In genomic region chr1:234656981-234657651, GRCh38 we compare ENCODE assay signal across 8 cellular contexts. TPM values are rescaled to one million over a fixed set of nuclear protein-coding genes. Genes with fewer than 3 reads are reported as not detected.
DNase-seq lines count a peak whose midpoint lies in the region; ATAC-seq and TF ChIP-seq lines count a peak whose summit lies in the region.

No MANE protein-coding gene starts in this region.

- no peaks in the 10 kb centered on the region for H3K27me3 ChIP-seq in gastroesophageal sphincter

- peaks cover 0 to 13% (median 0%) of the 10 kb centered on the region in 3 donors for H3K4me1 ChIP-seq in gastroesophageal sphincter

- no peak overlapping the region for H3K27ac ChIP-seq in gastroesophageal sphincter
- peak overlapping the region in 20 of 21 experiments; percentile 64 to 94 (median 82) for H3K27ac ChIP-seq in skin epidermis

- TF ChIP-seq EP300 in gastroesophageal sphincter (IDR thresholded peaks at IDR 0.05), result no peak

- peak; percentile 95 for DNase-seq in EL
- peak; percentile 89 for DNase-seq in HFF-Myc (ENCODE audit: extremely low read depth, low read depth)
- peak; percentile 18 for DNase-seq in SW480 (ENCODE audit: low spot score)
- no peak for DNase-seq in head of caudate nucleus
- DNase-seq in NCI-H1048 (lab: John Stamatoyannopoulos, UW), result no peak

- no peaks in the 10 kb centered on the region for H3K36me3 ChIP-seq in gastroesophageal sphincter

- no peak for TF ChIP-seq POLR2A in gastroesophageal sphincter (IDR thresholded peaks at IDR 0.05)

- H3K4me3 ChIP-seq in HFF-Myc (replicated peaks; ENCODE audit: low read depth, low read length) (no peak overlapping the region), gastroesophageal sphincter (no peak overlapping the region), skin epidermis (peak overlapping the region in 5 of 7 experiments; percentile 13 to 32 (median 14))

- 62 to 63% methylated on average over 5 to 11 of the region's 11 CpGs for WGBS in gastroesophageal sphincter (ENCODE audit: low coverage in 1 of 2), 2 donors

- ATAC-seq in gastroesophageal sphincter, result peak; percentile 53
- no peak for ATAC-seq in HG03521 (IDR thresholded peaks at IDR 0.05; ENCODE audit: unreplicated experiment)

- intact Hi-C loops in head of caudate nucleus (cut with DNase I), result no loop called here

- no peak for TF ChIP-seq CTCF in HFF-Myc (IDR thresholded peaks at IDR 0.05; ENCODE audit: low read depth, low read length, missing control alignments)
- TF ChIP-seq CTCF in gastroesophageal sphincter (IDR thresholded peaks at IDR 0.05), result no peak

- H3K9me3 ChIP-seq in gastroesophageal sphincter, result no peaks in the 10 kb centered on the region

RNA-seq across cellular contexts. Expression of gene IRF2BP2, which starts 47.1 kb away (rescaled TPM):
- total RNA-seq in gastroesophageal sphincter, result 100 to 1,000 TPM in 3 of 4 donors, 10 to 100 TPM in 1; 70.1 to 107 (median 104) TPM

Comparison
In these comparisons a context has a peak if more than half of its experiments do, and no peak if none do; other contexts are left out.
1. DNase-seq: peak in EL (single experiment), HFF-Myc (single experiment) and SW480 (single experiment); none in head of caudate nucleus (0 of 42) and NCI-H1048 (single experiment).
2. H3K4me3 ChIP-seq: peak in skin epidermis (5 of 7); none in HFF-Myc (single experiment) and gastroesophageal sphincter (0 of 2).
3. H3K27ac ChIP-seq: peak in skin epidermis (20 of 21); none in gastroesophageal sphincter (0 of 4).